In genomic region chr6:11537229-11538048, GRCh38 we compare ENCODE assay signal across 8 cellular contexts. TPM values are rescaled to one million over a fixed set of nuclear protein-coding genes. Genes with fewer than 3 reads are reported as not detected.
DNase-seq lines count a peak whose midpoint lies in the region; ATAC-seq and TF ChIP-seq lines count a peak whose summit lies in the region.

Gene TMEM170B (plus strand): TSS chr6:11537749. CDS start chr6:11538278, 529 bp downstream.

- no peaks in the 10 kb centered on the region for H3K36me3 Mint-ChIP-seq in activated B cell treated with CpG ODN at 0.5 μM for 24 hours (ENCODE audit: low read depth)

- POLR2A ChIA-PET in activated B cell treated with CpG ODN at 0.5 μM for 24 hours (lab: Charles Lee): interaction anchor here (0.5 to 0.9 kb wide), 2 partner anchors 22 to 1791 kb away, joined by 3 to 4 read pairs; partner anchors contain the start of gene TBC1D7

- no peaks in the 10 kb centered on the region for H3K27me3 Mint-ChIP-seq in activated B cell treated with CpG ODN at 0.5 μM for 24 hours

- CTCF ChIA-PET in activated B cell treated with CpG ODN at 0.5 μM for 24 hours (lab: Charles Lee): interaction anchor here (1.5 to 1.7 kb wide), 2 partner anchors 38 to 41 kb away, joined by 6 to 8 read pairs; no protein-coding TSS in a partner anchor

- peak within 1 kb of the TSS; percentile 84 for H3K4me3 Mint-ChIP-seq in activated B cell treated with CpG ODN at 0.5 μM for 24 hours

- H3K27ac Mint-ChIP-seq in activated B cell treated with CpG ODN at 0.5 μM for 24 hours: peak within 1 kb of the TSS; percentile 74

- intact Hi-C loops in activated B cell treated with CpG ODN at 0.5 μM for 24 hours (cut with micrococcal nuclease): loop anchor here (1.0 to 10.0 kb wide), 9 partner anchors 18 to 1003 kb away; partner anchors contain the start of genes NEDD9, SMIM13 and TMEM14B

- no peak for TF ChIP-seq CTCF in AG09319 (IDR thresholded peaks at IDR 0.05; ENCODE audit: low read depth, low read length)
- TF ChIP-seq CTCF in activated B cell treated with CpG ODN at 0.5 μM for 24 hours (IDR thresholded peaks at IDR 0.05): no peak
- no peak for TF ChIP-seq CTCF in cardiac fibroblast (IDR thresholded peaks at IDR 0.05; ENCODE audit: low read depth, low read length)

- no peaks in the 10 kb centered on the region for H3K9me3 Mint-ChIP-seq in activated B cell treated with CpG ODN at 0.5 μM for 24 hours

- DNase-seq in AG09319 (ENCODE audit: extremely low read depth, low read depth) (peak; percentile 72), NCI-H2227 treated with DMSO at 0.1 percent for 48 hours (lab: John Stamatoyannopoulos, UW) (peak; percentile 95), activated B cell treated with CpG ODN at 0.5 μM for 24 hours (peak; percentile 99), cardiac fibroblast (ENCODE audit: low read depth in 2 of 2) (peak; percentile 56 to 83), islet precursor cell (peak; percentile 96)
- DNase-seq in stimulated activated CD4-positive, alpha-beta T cell treated with anti-CD3 and anti-CD28 coated beads, Interleukin-12 subunit alpha, Interleukin-12 subunit beta, amount 100 ng/mL, for 4 hours: peak; percentile 94

- peaks cover 11% of the 10 kb centered on the region for H3K4me1 Mint-ChIP-seq in activated B cell treated with CpG ODN at 0.5 μM for 24 hours

- H3K4me3 ChIP-seq in cardiac fibroblast (replicated peaks in 1 of 2; ENCODE audit: low read depth in 2 of 2, low read length in 2 of 2): peak within 1 kb of the TSS; percentile 49 to 61

- ATAC-seq in GM19023 (IDR thresholded peaks at IDR 0.05; ENCODE audit: unreplicated experiment) (peak; percentile 96), HG03196 (IDR thresholded peaks at IDR 0.05; ENCODE audit: unreplicated experiment) (peak; percentile 98), activated B cell treated with CpG ODN at 0.5 μM for 24 hours (ENCODE audit: low read depth) (peak; percentile 94)

RNA-seq across cellular contexts. Expression of gene TMEM170B, which starts in this region (rescaled TPM):
- 2.6 and 2.8 TPM in 2 replicates for total RNA-seq in activated B cell treated with CpG ODN at 0.5 μM for 24 hours

Comparison
In these comparisons a context has a peak if more than half of its experiments do, and no peak if none do; other contexts are left out.
1. Peak in every context shown above with its lines: DNase-seq, ATAC-seq and H3K4me3 ChIP-seq.